In the genomic region with DNA sequence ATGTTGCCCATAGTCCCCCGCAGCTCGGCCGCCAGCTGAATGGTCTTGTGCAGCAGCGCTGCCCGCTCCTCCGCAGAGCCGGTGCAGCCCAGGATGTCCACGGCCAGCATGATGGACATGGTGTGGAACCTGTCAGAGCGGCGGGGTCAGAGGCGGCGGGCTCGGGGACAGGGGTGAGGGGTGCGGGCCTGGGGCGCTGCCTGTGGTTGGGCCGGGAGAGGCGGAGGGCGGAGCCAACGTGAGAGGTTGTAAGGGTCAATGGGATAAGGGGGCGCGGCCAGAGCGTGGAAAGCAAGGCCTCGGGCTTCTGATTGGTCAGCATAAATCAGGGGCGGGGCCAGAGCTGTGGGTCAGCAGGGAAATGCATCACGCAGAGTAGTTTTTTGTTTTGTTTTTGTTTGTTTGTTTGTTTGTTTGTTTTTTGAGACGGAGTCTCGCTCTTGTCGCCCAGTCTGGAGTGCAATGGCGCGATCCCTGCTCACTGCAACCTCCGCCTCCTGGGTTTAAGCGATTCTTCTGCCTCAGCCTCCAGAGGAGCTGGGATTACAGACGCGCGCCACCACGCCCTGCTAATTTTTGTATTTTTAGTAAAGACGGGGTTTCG, we compare ENCODE assay signal across 9 cellular contexts. TPM values are rescaled to one million over a fixed set of nuclear protein-coding genes. Genes with fewer than 3 reads are reported as not detected.
DNase-seq lines count a peak whose midpoint lies in the region; ATAC-seq and TF ChIP-seq lines count a peak whose summit lies in the region.
"Had no signal": no experiment of that assay in that cellular context is flagged by ENCODE, and none has a peak within 500 bp of the region (broad histone marks: within the 10 kb centered on the region; RNA-seq: fewer than 3 reads in every experiment).

No MANE protein-coding gene starts in this region.

- ATAC-seq in sciatic nerve, result peak; percentile 48
- ATAC-seq in foreskin keratinocyte, result no peak

- H3K27ac ChIP-seq in caudate nucleus (ENCODE audit: low read depth, low read length) (no peak overlapping the region), foreskin keratinocyte (no peak overlapping the region)

- DNase-seq in H7 (peak; percentile 98), caudate nucleus (lab: John Stamatoyannopoulos, UW) (peak in 57 of 61 donors; percentile 2 to 88 (median 58)), iPS-NIHi7 (ENCODE audit: extremely low spot score) (peak; percentile 91), sciatic nerve (ENCODE audit: low spot score) (peak; percentile 76), foreskin keratinocyte (no peak), SKM-1 treated with dmso at 0.1 percent for 144 hours (lab: John Stamatoyannopoulos, UW; ENCODE audit: unreplicated experiment) (no peak)
- no peak for DNase-seq in activated naive CD4-positive, alpha-beta T cell (lab: John Stamatoyannopoulos, UW)
- no peak for DNase-seq in activated T-cell treated with anti-CD3 and anti-CD28 coated beads, Interleukin-2, amount 50 U/mL, for 48 hours

- H3K36me3 ChIP-seq in H7 (replicated peaks; ENCODE audit: control insufficient read depth, insufficient read depth, low read length), result no peaks in the 10 kb centered on the region

- intact Hi-C loops in sciatic nerve (cut with DNase I), result no loop called here

- H3K4me3 ChIP-seq in H7 (ENCODE audit: insufficient read depth, low read depth, low read length), result peak overlapping the region; percentile 44

- peaks cover 14% of the 10 kb centered on the region for H3K4me1 ChIP-seq in foreskin keratinocyte

- peaks cover 6% of the 10 kb centered on the region; the same call in 1 of the 2 replicates for H3K27me3 ChIP-seq in H7 (ENCODE audit: control insufficient read depth, insufficient read depth, low read length)
- no peaks in the 10 kb centered on the region for H3K27me3 ChIP-seq in foreskin keratinocyte

- TF ChIP-seq CTCF in foreskin keratinocyte (conservative IDR thresholded peaks at IDR 0.05), result no peak

RNA-seq across cellular contexts. Expression of gene TOR2A, which starts 6.8 kb away (rescaled TPM):
- 13.7 and 19.3 TPM in 2 replicates for total RNA-seq in H7 (2014; rRNA removed; shearing (Covaris generic))
- 6.8 TPM for total RNA-seq in sciatic nerve
- 9.2 and 10.8 TPM in 2 replicates for total RNA-seq in foreskin keratinocyte
- polyA plus RNA-seq in foreskin keratinocyte, result 16.7 and 18.5 TPM in 2 replicates

RNA-seq across cellular contexts. Expression of gene TTC16, which starts 26.1 kb away (rescaled TPM):
- 0.11 TPM in 1 of 2 replicates, not detected in the other for total RNA-seq in H7 (2014; rRNA removed; shearing (Covaris generic))
- total RNA-seq in sciatic nerve, result 0.13 TPM
- total RNA-seq in foreskin keratinocyte, result not detected in 2 replicates
- not detected in 2 replicates for polyA plus RNA-seq in foreskin keratinocyte
- total RNA-seq: urinary bladder had no signal
- polyA plus RNA-seq: urinary bladder had no signal

RNA-seq across cellular contexts. Expression of gene PTRH1, which starts 26.5 kb away (rescaled TPM):
- total RNA-seq in H7 (2014; rRNA removed; shearing (Covaris generic)), result 14.3 and 21.2 TPM in 2 replicates
- total RNA-seq in sciatic nerve (10.3 TPM), foreskin keratinocyte (28.9 and 33.4 TPM in 2 replicates)
- polyA plus RNA-seq in foreskin keratinocyte, result 39.8 and 51.1 TPM in 2 replicates

RNA-seq across cellular contexts. Expression of gene CFAP157, which starts 35.1 kb away (rescaled TPM):
- not detected in 2 replicates for total RNA-seq in H7 (2014; rRNA removed; shearing (Covaris generic))
- 0.80 TPM for total RNA-seq in sciatic nerve
- not detected in 2 replicates for total RNA-seq in foreskin keratinocyte
- polyA plus RNA-seq in foreskin keratinocyte, result 0.02 TPM in 1 of 2 replicates, not detected in the other
- total RNA-seq: urinary bladder had no signal

RNA-seq across cellular contexts. Expression of gene SH2D3C, which starts 36.5 kb away (rescaled TPM):
- 0.26 and 0.42 TPM in 2 replicates for total RNA-seq in H7 (2014; rRNA removed; shearing (Covaris generic))
- total RNA-seq in sciatic nerve, result 22.6 TPM
- 0.17 and 0.28 TPM in 2 replicates for total RNA-seq in foreskin keratinocyte
- polyA plus RNA-seq in foreskin keratinocyte, result 0.16 and 0.28 TPM in 2 replicates

Comparison
In these comparisons a context has a peak if more than half of its experiments do, and no peak if none do; other contexts are left out.
1. DNase-seq: peak in H7 (single experiment), caudate nucleus (57 of 61), iPS-NIHi7 (single experiment) and sciatic nerve (single experiment); none in activated naive CD4-positive, alpha-beta T cell (0 of 4), activated T-cell treated with anti-CD3 and anti-CD28 coated beads, Interleukin-2, amount 50 U/mL, for 48 hours (0 of 2), foreskin keratinocyte (0 of 2) and SKM-1 treated with dmso at 0.1 percent for 144 hours (single experiment).